In the genomic region with DNA sequence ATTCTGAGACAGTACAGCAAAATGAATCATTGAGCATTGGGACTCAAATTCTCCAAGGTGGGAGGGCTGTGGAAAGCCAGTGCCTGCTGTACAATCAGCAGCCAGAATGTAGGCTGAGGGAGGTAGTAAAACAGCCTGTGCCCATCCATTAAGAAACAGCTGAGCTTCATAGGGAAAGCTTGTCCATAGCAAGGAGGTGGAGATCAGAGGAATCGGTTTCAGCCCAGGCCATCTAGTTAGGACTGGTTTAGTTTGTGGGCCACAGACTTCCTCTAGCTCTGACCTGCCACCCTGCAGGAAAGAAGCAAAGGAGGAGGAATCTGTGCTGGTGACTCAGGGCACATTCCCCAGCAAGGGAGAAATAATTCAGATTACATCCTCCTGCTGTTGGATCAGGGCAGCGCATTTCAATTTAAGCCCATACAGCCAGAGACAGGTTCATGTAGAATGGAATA, we compare ENCODE assay signal across 9 cellular contexts.
DNase-seq lines count a peak whose midpoint lies in the region; ATAC-seq and TF ChIP-seq lines count a peak whose summit lies in the region.
"Had no signal": no experiment of that assay in that cellular context is flagged by ENCODE, and none has a peak within 500 bp of the region (broad histone marks: within the 10 kb centered on the region; RNA-seq: fewer than 3 reads in every experiment).

No MANE protein-coding gene starts in this region.

- peak; percentile 52 for TF ChIP-seq CTCF in foreskin keratinocyte (conservative IDR thresholded peaks at IDR 0.05)

- peak; percentile 78 for ATAC-seq in foreskin keratinocyte
- no peak for ATAC-seq in GM19463 (IDR thresholded peaks at IDR 0.05; ENCODE audit: unreplicated experiment)
- ATAC-seq in GM21619 (IDR thresholded peaks at IDR 0.05; ENCODE audit: unreplicated experiment): no peak
- no peak for ATAC-seq in stimulated activated effector memory CD8-positive, alpha-beta T cell treated with anti-CD3 and anti-CD28 coated beads, Interleukin-12 subunit alpha, Interleukin-12 subunit beta, amount 100 ng/mL, for 72 hours

- peaks cover 27% of the 10 kb centered on the region for H3K4me1 ChIP-seq in foreskin keratinocyte
- peaks cover 19% of the 10 kb centered on the region for H3K4me1 ChIP-seq in rectal smooth muscle tissue (ENCODE audit: control insufficient read depth, insufficient read depth, low read length)

- no peak overlapping the region for H3K4me3 Mint-ChIP-seq in stimulated activated effector memory CD8-positive, alpha-beta T cell treated with anti-CD3 and anti-CD28 coated beads, Interleukin-12 subunit alpha, Interleukin-12 subunit beta, amount 100 ng/mL, for 72 hours

- H3K36me3 Mint-ChIP-seq in stimulated activated effector memory CD8-positive, alpha-beta T cell treated with anti-CD3 and anti-CD28 coated beads, Interleukin-12 subunit alpha, Interleukin-12 subunit beta, amount 100 ng/mL, for 72 hours: no peaks in the 10 kb centered on the region

- H3K9ac ChIP-seq in rectal smooth muscle tissue (ENCODE audit: low read length): no peak overlapping the region

- DNase-seq in ELR (ENCODE audit: low read depth) (peak; percentile 52), RKO (ENCODE audit: low spot score) (peak; percentile 0), foreskin keratinocyte (peak; percentile 77 to 85), NCI-H1092 treated with DMSO at 0.1 percent for 48 hours (lab: John Stamatoyannopoulos, UW) (no peak)
- DNase-seq in stimulated activated effector memory CD8-positive, alpha-beta T cell treated with anti-CD3 and anti-CD28 coated beads, Interleukin-12 subunit alpha, Interleukin-12 subunit beta, amount 100 ng/mL, for 72 hours (ENCODE audit: low spot score in 2 of 2): no peak
- DNase-seq: activated T-cell treated with anti-CD3 and anti-CD28 coated beads for 4 hours had no signal

- peaks cover 21% of the 10 kb centered on the region for H3K4me1 Mint-ChIP-seq in stimulated activated effector memory CD8-positive, alpha-beta T cell treated with anti-CD3 and anti-CD28 coated beads, Interleukin-12 subunit alpha, Interleukin-12 subunit beta, amount 100 ng/mL, for 72 hours

- H3K27ac ChIP-seq in foreskin keratinocyte (peak overlapping the region; percentile 28), rectal smooth muscle tissue (ENCODE audit: low read depth, low read length) (peak overlapping the region; percentile 34)

- H3K27me3 ChIP-seq in foreskin keratinocyte: no peaks in the 10 kb centered on the region
- no peaks in the 10 kb centered on the region for H3K27me3 ChIP-seq in rectal smooth muscle tissue (ENCODE audit: control insufficient read depth, insufficient read depth, low read length)

- H3K4me3 ChIP-seq in rectal smooth muscle tissue (ENCODE audit: low read length): no peak overlapping the region

- H3K9me3 Mint-ChIP-seq in stimulated activated effector memory CD8-positive, alpha-beta T cell treated with anti-CD3 and anti-CD28 coated beads, Interleukin-12 subunit alpha, Interleukin-12 subunit beta, amount 100 ng/mL, for 72 hours: no peaks in the 10 kb centered on the region

- H3K36me3 ChIP-seq in rectal smooth muscle tissue (ENCODE audit: control insufficient read depth, insufficient read depth, low read length): no peaks in the 10 kb centered on the region

- H3K27ac Mint-ChIP-seq in stimulated activated effector memory CD8-positive, alpha-beta T cell treated with anti-CD3 and anti-CD28 coated beads, Interleukin-12 subunit alpha, Interleukin-12 subunit beta, amount 100 ng/mL, for 72 hours: no peak overlapping the region

Comparison
In these comparisons a context has a peak if more than half of its experiments do, and no peak if none do; other contexts are left out.
1. DNase-seq: peak in ELR (single experiment), RKO (single experiment) and foreskin keratinocyte (2 of 2); none in stimulated activated effector memory CD8-positive, alpha-beta T cell treated with anti-CD3 and anti-CD28 coated beads, Interleukin-12 subunit alpha, Interleukin-12 subunit beta, amount 100 ng/mL, for 72 hours (0 of 2) and NCI-H1092 treated with DMSO at 0.1 percent for 48 hours (single experiment).